1 cellular context compared by ENCODE assay signal in genomic region chr14:105480807-105481801, GRCh38.
TF ChIP-seq lines count a peak whose summit lies in the region.

No MANE protein-coding gene starts in this region.

TF ChIP-seq in WTC11, 78 proteins besides CTCF, POLR2A, EP300 and RAD21 (continued from another document):
- TF ChIP-seq TEAD1 (CRISPR knock-in tag; IDR thresholded peaks at IDR 0.05) (0 out of 2 replicates have a peak, but pooled peaks have one; percentile 58), SP1 (CRISPR knock-in tag; conservative IDR thresholded peaks at IDR 0.05) (peak; percentile 48; the same call in 1 of the 2 replicates), ETV6 (CRISPR knock-in tag; IDR thresholded peaks at IDR 0.05) (peak; percentile 64; the same call in 1 of the 2 replicates), ZNF219 (CRISPR knock-in tag; IDR thresholded peaks at IDR 0.05; ENCODE audit: borderline replicate concordance) (0 out of 2 replicates have a peak, but pooled peaks have one; percentile 19), FOXK1 (CRISPR knock-in tag; IDR thresholded peaks at IDR 0.05) (peak; percentile 55; the same call in 1 of the 2 replicates), NFE2L1 (CRISPR knock-in tag; IDR thresholded peaks at IDR 0.05) (no peak), CDX4 (CRISPR knock-in tag; IDR thresholded peaks at IDR 0.05; ENCODE audit: borderline replicate concordance) (no peak), ZNF281 (CRISPR knock-in tag; IDR thresholded peaks at IDR 0.05) (peak; percentile 66; the same call in 1 of the 2 replicates), ZNF317 (CRISPR knock-in tag; IDR thresholded peaks at IDR 0.05; ENCODE audit: borderline replicate concordance, low read depth) (no peak), ZBTB43 (CRISPR knock-in tag; IDR thresholded peaks at IDR 0.05) (0 out of 2 replicates have a peak, but pooled peaks have one; percentile 55), HMGXB4 (CRISPR knock-in tag; IDR thresholded peaks at IDR 0.05) (peak; percentile 74; the same call in 1 of the 2 replicates)
